In genomic region chr3:134384963-134385362, GRCh38 we compare ENCODE assay signal across 21 cellular contexts. TPM values are rescaled to one million over a fixed set of nuclear protein-coding genes. Genes with fewer than 3 reads are reported as not detected.
DNase-seq lines count a peak whose midpoint lies in the region; ATAC-seq, FAIRE-seq and TF ChIP-seq lines count a peak whose summit lies in the region.
"Had no signal": no experiment of that assay in that cellular context is flagged by ENCODE, and none has a peak within 500 bp of the region (broad histone marks: within the 10 kb centered on the region; RNA-seq: fewer than 3 reads in every experiment).

No MANE protein-coding gene starts in this region.

- H3K27ac Mint-ChIP-seq in GM23338 (no peak overlapping the region), osteocyte (ENCODE audit: unreplicated experiment) (no peak overlapping the region)
- H3K27ac Mint-ChIP-seq: CD4-positive, alpha-beta T cell; H9; IgD-negative memory B cell had no signal

- in situ Hi-C loops in transverse colon (cut with MboI; ENCODE audit: low pct_ligation_motif_present in 1 of 4, low pct_unique_long_range_greater_than_20kb in 1 of 4, low sequenced_read_pairs in 3 of 4): loop anchor here in 1 of 4 donors (10.0 kb wide), 1 partner anchor 80 kb away; no protein-coding TSS in a partner anchor

- H4K20me1 ChIP-seq in GM23338 (replicated peaks; ENCODE audit: insufficient read depth): no peaks in the 10 kb centered on the region

- H3K9me3 ChIP-seq in kidney (ENCODE audit: control insufficient read depth in 1 of 2, low read length in 2 of 2) (no peaks in the 10 kb centered on the region), transverse colon (no peaks in the 10 kb centered on the region)
- H3K9me3 ChIP-seq: BE2C, Caco-2 had no signal

- peak overlapping the region; percentile 77 for H2AFZ ChIP-seq in GM23338
- H2AFZ ChIP-seq: GM23248 had no signal

- TF ChIP-seq POLR2A in GM18505 (IDR thresholded peaks at IDR 0.05; ENCODE audit: borderline replicate concordance, extremely low read depth, insufficient read depth, insufficient read length) (no peak), transverse colon (IDR thresholded peaks at IDR 0.05) (no peak)

- peaks cover 6% of the 10 kb centered on the region; the same call in 1 of the 2 replicates for H3K27me3 ChIP-seq in GM23338 (ENCODE audit: insufficient read depth)
- H3K27me3 ChIP-seq in transverse colon: no peaks in the 10 kb centered on the region

- TF ChIP-seq CTCF in GM23338 (conservative IDR thresholded peaks at IDR 0.05; ENCODE audit: low read depth in 2 of 2): no peak
- TF ChIP-seq CTCF in coronary artery (IDR thresholded peaks at IDR 0.05): no peak
- no peak for TF ChIP-seq CTCF in kidney (IDR thresholded peaks at IDR 0.05; ENCODE audit: borderline replicate concordance, extremely low read depth, insufficient read depth)
- TF ChIP-seq CTCF in osteocyte (IDR thresholded peaks at IDR 0.05): no peak
- TF ChIP-seq CTCF in transverse colon (IDR thresholded peaks at IDR 0.05): no peak

- H3K79me2 ChIP-seq in GM23338 (replicated peaks; ENCODE audit: insufficient read depth): no peaks in the 10 kb centered on the region

- peaks cover 11% of the 10 kb centered on the region for H3K4me1 ChIP-seq in GM23338 (ENCODE audit: insufficient read depth)
- peaks cover 0 to 6% of the 10 kb centered on the region in 2 donors for H3K4me1 ChIP-seq in kidney (ENCODE audit: control insufficient read depth in 1 of 2, insufficient read depth in 1 of 2, low read depth in 1 of 2, low read length in 2 of 2)
- peaks cover 3 to 22% (median 8%) of the 10 kb centered on the region in 4 donors for H3K4me1 ChIP-seq in transverse colon
- H3K4me1 ChIP-seq: BE2C, Caco-2 had no signal

- no peak for TF ChIP-seq EP300 in transverse colon (IDR thresholded peaks at IDR 0.05; ENCODE audit: low read depth)

- no peaks in the 10 kb centered on the region for H3F3A ChIP-seq in GM23338 (replicated peaks; ENCODE audit: low read depth)

- H3K9me3 Mint-ChIP-seq in GM23338 (no peaks in the 10 kb centered on the region), osteocyte (ENCODE audit: unreplicated experiment) (peaks cover 9% of the 10 kb centered on the region)
- H3K9me3 Mint-ChIP-seq: CD4-positive, alpha-beta T cell had no signal

- 94% methylated on average over 7 of the region's 7 CpGs; no CpG with 5 or more reads in 1 of the 2 donors for WGBS in transverse colon (ENCODE audit: low coverage in 1 of 2), 2 donors

- ATAC-seq in GM23338: peak; percentile 33; the same call in 1 of the 3 replicates
- ATAC-seq in GM18505 (IDR thresholded peaks at IDR 0.05; ENCODE audit: unreplicated experiment): no peak
- no peak for ATAC-seq in stimulated activated naive CD8-positive, alpha-beta T cell treated with anti-CD3 and anti-CD28 coated beads, Interleukin-15, Interleukin-2, amounts not matched to agents 100 U/mL and 50 U/mL, for 24 hours

- H3K27ac ChIP-seq in GM23338 (ENCODE audit: low read depth): no peak overlapping the region
- H3K27ac ChIP-seq in coronary artery: no peak overlapping the region
- H3K27ac ChIP-seq in kidney (ENCODE audit: low read depth in 2 of 2, low read length in 2 of 2): no peak overlapping the region
- no peak overlapping the region for H3K27ac ChIP-seq in transverse colon
- H3K27ac ChIP-seq: C4-2B, GM23248 had no signal

- H3K4me3 Mint-ChIP-seq in GM23338 (no peak overlapping the region), osteocyte (ENCODE audit: unreplicated experiment) (no peak overlapping the region)
- H3K4me3 Mint-ChIP-seq: CD4-positive, alpha-beta T cell; H9 had no signal

- peaks cover 17% of the 10 kb centered on the region for H3K4me1 Mint-ChIP-seq in GM23338
- H3K4me1 Mint-ChIP-seq in osteocyte (ENCODE audit: unreplicated experiment): peaks cover 18% of the 10 kb centered on the region

- no peak overlapping the region for H3K9ac ChIP-seq in kidney (ENCODE audit: low read length in 2 of 2)
- H3K9ac ChIP-seq: GM23248 had no signal

- DNase-seq in GM23338 (ENCODE audit: low spot score): no peak
- DNase-seq in coronary artery (ENCODE audit: low spot score): peak; percentile 62
- DNase-seq in kidney: peak; percentile 32
- DNase-seq in osteocyte (ENCODE audit: extremely low spot score, unreplicated experiment): peak; percentile 44
- DNase-seq in transverse colon: no peak
- no peak for DNase-seq in stimulated activated naive CD8-positive, alpha-beta T cell treated with anti-CD3 and anti-CD28 coated beads, Interleukin-15, Interleukin-2, amounts not matched to agents 100 U/mL and 50 U/mL, for 24 hours
- DNase-seq: ACHN; BE2C; Caco-2; CD4-positive, alpha-beta T cell; GM23248; H9 had no signal

- H3K36me3 ChIP-seq in GM23338 (ENCODE audit: insufficient read depth) (no peaks in the 10 kb centered on the region), kidney (ENCODE audit: control insufficient read depth in 1 of 2, insufficient read depth in 2 of 2, low read length in 2 of 2) (no peaks in the 10 kb centered on the region), transverse colon (no peaks in the 10 kb centered on the region)
- H3K36me3 ChIP-seq: BE2C had no signal

- peaks cover 9% of the 10 kb centered on the region; the same call in 1 of the 2 replicates for H3K9me2 ChIP-seq in GM23338 (ENCODE audit: insufficient read depth)

- intact Hi-C loops in kidney (cut with DNase I): no loop called here
- intact Hi-C loops in transverse colon (cut with DNase I; ENCODE audit: low total_unique reads): loop anchor here (5.0 kb wide), 1 partner anchor 168 kb away; no protein-coding TSS in a partner anchor

- no peak overlapping the region for H3K4me2 ChIP-seq in GM23338

- H3K36me3 Mint-ChIP-seq in GM23338 (ENCODE audit: low read depth): no peaks in the 10 kb centered on the region; the same call in 2 of the 3 replicates
- no peaks in the 10 kb centered on the region for H3K36me3 Mint-ChIP-seq in osteocyte (ENCODE audit: unreplicated experiment)
- H3K36me3 Mint-ChIP-seq: IgD-negative memory B cell had no signal

- no peak overlapping the region for H3K4me3 ChIP-seq in GM23338
- no peak overlapping the region for H3K4me3 ChIP-seq in coronary artery
- no peak overlapping the region for H3K4me3 ChIP-seq in kidney (ENCODE audit: low read length in 2 of 2)
- H3K4me3 ChIP-seq in transverse colon: no peak overlapping the region
- H3K4me3 ChIP-seq: GM23248 had no signal

- H3K27me3 Mint-ChIP-seq in GM23338 (ENCODE audit: insufficient read depth, low read depth, poor library complexity) (peaks cover 10% of the 10 kb centered on the region), osteocyte (ENCODE audit: unreplicated experiment) (peaks cover 7% of the 10 kb centered on the region)

- FAIRE-seq in kidney (lab: Jason Lieb, UNC): no peak
- FAIRE-seq: A204.1, D721Med, G401.6, GM12891, GM18507, HTR-8/SVneo had no signal

TF ChIP-seq in GM23338, 12 proteins besides CTCF, POLR2A, EP300 and RAD21 (continues in another document):
- no peak for TF ChIP-seq ZNF331 (CRISPR knock-in tag; IDR thresholded peaks at IDR 0.05; ENCODE audit: low read depth)
- TF ChIP-seq ZNF114 (CRISPR knock-in tag; IDR thresholded peaks at IDR 0.05): no peak
- TF ChIP-seq, protein P1, sequence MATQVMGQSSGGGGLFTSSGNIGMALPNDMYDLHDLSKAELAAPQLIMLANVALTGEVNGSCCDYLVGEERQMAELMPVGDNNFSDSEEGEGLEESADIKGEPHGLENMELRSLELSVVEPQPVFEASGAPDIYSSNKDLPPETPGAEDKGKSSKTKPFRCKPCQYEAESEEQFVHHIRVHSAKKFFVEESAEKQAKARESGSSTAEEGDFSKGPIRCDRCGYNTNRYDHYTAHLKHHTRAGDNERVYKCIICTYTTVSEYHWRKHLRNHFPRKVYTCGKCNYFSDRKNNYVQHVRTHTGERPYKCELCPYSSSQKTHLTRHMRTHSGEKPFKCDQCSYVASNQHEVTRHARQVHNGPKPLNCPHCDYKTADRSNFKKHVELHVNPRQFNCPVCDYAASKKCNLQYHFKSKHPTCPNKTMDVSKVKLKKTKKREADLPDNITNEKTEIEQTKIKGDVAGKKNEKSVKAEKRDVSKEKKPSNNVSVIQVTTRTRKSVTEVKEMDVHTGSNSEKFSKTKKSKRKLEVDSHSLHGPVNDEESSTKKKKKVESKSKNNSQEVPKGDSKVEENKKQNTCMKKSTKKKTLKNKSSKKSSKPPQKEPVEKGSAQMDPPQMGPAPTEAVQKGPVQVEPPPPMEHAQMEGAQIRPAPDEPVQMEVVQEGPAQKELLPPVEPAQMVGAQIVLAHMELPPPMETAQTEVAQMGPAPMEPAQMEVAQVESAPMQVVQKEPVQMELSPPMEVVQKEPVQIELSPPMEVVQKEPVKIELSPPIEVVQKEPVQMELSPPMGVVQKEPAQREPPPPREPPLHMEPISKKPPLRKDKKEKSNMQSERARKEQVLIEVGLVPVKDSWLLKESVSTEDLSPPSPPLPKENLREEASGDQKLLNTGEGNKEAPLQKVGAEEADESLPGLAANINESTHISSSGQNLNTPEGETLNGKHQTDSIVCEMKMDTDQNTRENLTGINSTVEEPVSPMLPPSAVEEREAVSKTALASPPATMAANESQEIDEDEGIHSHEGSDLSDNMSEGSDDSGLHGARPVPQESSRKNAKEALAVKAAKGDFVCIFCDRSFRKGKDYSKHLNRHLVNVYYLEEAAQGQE (IDR thresholded peaks at IDR 0.05; ENCODE audit: unreplicated experiment): no peak

RNA-seq across cellular contexts. Expression of gene AMOTL2, which starts 10.7 kb away (rescaled TPM):
- 96.2 and 102 TPM in 2 replicates for total RNA-seq in GM23338 (2014; rRNA removed; shearing (Covaris generic))
- polyA plus RNA-seq in GM23338 (2016; fragmentation: Nextera tagmentation; extraction: Ambion mirVana) (17.4 and 17.9 TPM in 2 replicates), kidney (ENCODE audit: insufficient read depth, low read depth, low replicate concordance) (19.5 TPM)
- total RNA-seq in kidney (83.5 TPM), osteocyte (195 and 199 TPM in 2 replicates), transverse colon (10 to 100 TPM; 14.5 to 50.9 (median 23.8) TPM)
- total RNA-seq: CD4-positive, alpha-beta T cell had no signal
- polyA plus RNA-seq: IgD-negative memory B cell had no signal

Comparison
In these comparisons a context has a peak if more than half of its experiments do, and no peak if none do; other contexts are left out.
1. DNase-seq: peak in coronary artery (single experiment), kidney (single experiment) and osteocyte (single experiment); none in GM23338 (single experiment), transverse colon (single experiment) and stimulated activated naive CD8-positive, alpha-beta T cell treated with anti-CD3 and anti-CD28 coated beads, Interleukin-15, Interleukin-2, amounts not matched to agents 100 U/mL and 50 U/mL, for 24 hours (single experiment).